ENCODE assay signal across 13 cellular contexts in genomic region chr3:164360738-164361376, GRCh38.
"Had no signal": no experiment of that assay in that cellular context is flagged by ENCODE, and none has a peak within 500 bp of the region (broad histone marks: within the 10 kb centered on the region; RNA-seq: fewer than 3 reads in every experiment).

No MANE protein-coding gene starts in this region.

- H3K27me3 Mint-ChIP-seq: activated T-helper 17 cell treated with anti-CD3 and anti-CD28 coated beads, Interleukin-2, amount 50 U/mL, for 72 hours had no signal

- H3K9me3 Mint-ChIP-seq: nephron had no signal

- DNase-seq: activated CD4-positive, alpha-beta T cell treated with anti-CD3 and anti-CD28 coated beads, Interleukin-2, amount 50 U/mL, for 1 hour; activated naive CD4-positive, alpha-beta T cell treated with Interleukin-2 at 50 U/mL for 16 hours; anterior cingulate cortex; brain microvascular endothelial cell; effector CD8-positive, alpha-beta T cell; foreskin melanocyte; heart left ventricle; immature natural killer cell; nucleus accumbens; stimulated activated CD4-positive, alpha-beta T cell treated with anti-CD3 and anti-CD28 coated beads, Interleukin-4, amount 100 ng/mL, for 24 hours; stimulated activated naive CD4-positive, alpha-beta T cell had no signal

- ATAC-seq: activated T-helper 17 cell treated with anti-CD3 and anti-CD28 coated beads, Interleukin-2, amount 50 U/mL, for 72 hours; heart left ventricle had no signal

- H3K4me3 Mint-ChIP-seq: activated T-helper 17 cell treated with anti-CD3 and anti-CD28 coated beads, Interleukin-2, amount 50 U/mL, for 72 hours; immature natural killer cell; nephron had no signal

- H3K36me3 Mint-ChIP-seq: immature natural killer cell had no signal

- H3K4me1 Mint-ChIP-seq: activated T-helper 17 cell treated with anti-CD3 and anti-CD28 coated beads, Interleukin-2, amount 50 U/mL, for 72 hours; immature natural killer cell; nephron had no signal

- H3K27ac Mint-ChIP-seq: activated T-helper 17 cell treated with anti-CD3 and anti-CD28 coated beads, Interleukin-2, amount 50 U/mL, for 72 hours; immature natural killer cell; nephron had no signal
